In genomic region chr7:41943098-41943577, GRCh38 we compare ENCODE assay signal across 8 cellular contexts.
DNase-seq lines count a peak whose midpoint lies in the region; ATAC-seq and TF ChIP-seq lines count a peak whose summit lies in the region.

No MANE protein-coding gene starts in this region.

- H3K4me1 Mint-ChIP-seq in neural progenitor cell, result peaks cover 29% of the 10 kb centered on the region

- peak overlapping the region; percentile 67 for H3K4me2 ChIP-seq in neural progenitor cell

- H3K9ac ChIP-seq in neural progenitor cell (no peak overlapping the region), subcutaneous abdominal adipose tissue (ENCODE audit: low read length in 5 of 5) (no peak overlapping the region)

- peak overlapping the region; percentile 90 for H2AFZ ChIP-seq in neural progenitor cell (replicated peaks)

- H3K9me3 ChIP-seq in neural progenitor cell (ENCODE audit: low read depth) (no peaks in the 10 kb centered on the region), subcutaneous abdominal adipose tissue (ENCODE audit: control insufficient read depth in 5 of 5, low read length in 5 of 5) (no peaks in the 10 kb centered on the region)

- no peak overlapping the region for H3K4me3 Mint-ChIP-seq in neural progenitor cell

- H3K27me3 Mint-ChIP-seq in neural progenitor cell (ENCODE audit: insufficient read depth, low read depth), result peaks cover 5% of the 10 kb centered on the region

- peaks cover 6% of the 10 kb centered on the region for H3F3A ChIP-seq in neural progenitor cell (ENCODE audit: low read depth)

- H3K4me1 ChIP-seq in neural progenitor cell (no peaks in the 10 kb centered on the region), subcutaneous abdominal adipose tissue (ENCODE audit: control insufficient read depth in 5 of 5, insufficient read depth in 5 of 5, low read length in 5 of 5) (peaks cover 0 to 24% (median 17%) of the 10 kb centered on the region in 5 donors)

- H3K27me3 ChIP-seq in neural progenitor cell, result peaks cover 17% of the 10 kb centered on the region
- H3K27me3 ChIP-seq in subcutaneous abdominal adipose tissue (ENCODE audit: control insufficient read depth in 5 of 5, insufficient read depth in 4 of 5, low read length in 5 of 5), result peaks cover 0 to 3% (median 0%) of the 10 kb centered on the region in 5 donors

- peaks cover 2% of the 10 kb centered on the region for H3K9me3 Mint-ChIP-seq in neural progenitor cell

- H4K20me1 ChIP-seq in neural progenitor cell (ENCODE audit: low read depth), result no peaks in the 10 kb centered on the region

- TF ChIP-seq CTCF in foreskin fibroblast (IDR thresholded peaks at IDR 0.05; ENCODE audit: low read depth, low read length) (peak; percentile 99), neural progenitor cell (IDR thresholded peaks at IDR 0.05) (peak; percentile 99)

- no peaks in the 10 kb centered on the region for H3K36me3 Mint-ChIP-seq in neural progenitor cell

- peak; percentile 90 for ATAC-seq in GM21515 (IDR thresholded peaks at IDR 0.05; ENCODE audit: unreplicated experiment)

- H3K79me2 ChIP-seq in neural progenitor cell (ENCODE audit: low read depth), result no peaks in the 10 kb centered on the region

- H3K36me3 ChIP-seq in neural progenitor cell (no peaks in the 10 kb centered on the region), subcutaneous abdominal adipose tissue (ENCODE audit: control insufficient read depth in 5 of 5, insufficient read depth in 5 of 5, low read length in 5 of 5) (no peaks in the 10 kb centered on the region)

- H3K27ac ChIP-seq in neural progenitor cell (no peak overlapping the region), subcutaneous abdominal adipose tissue (ENCODE audit: low read depth, low read length) (no peak overlapping the region)

- peak; percentile 30 for DNase-seq in DMS153 treated with DMSO at 0.1 percent for 48 hours (lab: John Stamatoyannopoulos, UW; ENCODE audit: unreplicated experiment)
- peak in 58 of 76 experiments; percentile 3 to 76 (median 32) for DNase-seq in HUDEP-2 (lab: John Stamatoyannopoulos, UW; ENCODE audit: unreplicated experiment in 76 of 76)
- peak; percentile 53 for DNase-seq in RKO (ENCODE audit: low spot score)
- DNase-seq in activated T-helper 1 cell treated with anti-CD3 and anti-CD28 coated beads, Interleukin-2, amount 50 U/mL, for 16 hours (ENCODE audit: low read depth in 1 of 2, low spot score in 1 of 2), result peak; percentile 9 to 36
- peak; percentile 69 to 92 for DNase-seq in foreskin fibroblast
- peak; percentile 90 for DNase-seq in neural progenitor cell (ENCODE audit: low spot score)

- peak overlapping the region; percentile 62 for H3K27ac Mint-ChIP-seq in neural progenitor cell

- H3K4me3 ChIP-seq in foreskin fibroblast (ENCODE audit: low read depth in 1 of 2, low read length in 2 of 2) (peak overlapping the region; percentile 25 to 38), neural progenitor cell (peak overlapping the region; percentile 32), subcutaneous abdominal adipose tissue (ENCODE audit: low read depth in 1 of 5, low read length in 5 of 5) (peak overlapping the region in 4 of 5 donors; percentile 11 to 43 (median 40))

Comparison
In these comparisons a context has a peak if more than half of its experiments do, and no peak if none do; other contexts are left out.
1. DNase-seq: peak in every context shown above with its lines; median percentile 90 in neural progenitor cell; 80 in foreskin fibroblast; 53 in RKO; 32 in HUDEP-2; 30 in DMS153 treated with DMSO at 0.1 percent for 48 hours; 22 in activated T-helper 1 cell treated with anti-CD3 and anti-CD28 coated beads, Interleukin-2, amount 50 U/mL, for 16 hours.